Comparison of ENCODE assay signal across 11 cellular contexts in the genomic region with DNA sequence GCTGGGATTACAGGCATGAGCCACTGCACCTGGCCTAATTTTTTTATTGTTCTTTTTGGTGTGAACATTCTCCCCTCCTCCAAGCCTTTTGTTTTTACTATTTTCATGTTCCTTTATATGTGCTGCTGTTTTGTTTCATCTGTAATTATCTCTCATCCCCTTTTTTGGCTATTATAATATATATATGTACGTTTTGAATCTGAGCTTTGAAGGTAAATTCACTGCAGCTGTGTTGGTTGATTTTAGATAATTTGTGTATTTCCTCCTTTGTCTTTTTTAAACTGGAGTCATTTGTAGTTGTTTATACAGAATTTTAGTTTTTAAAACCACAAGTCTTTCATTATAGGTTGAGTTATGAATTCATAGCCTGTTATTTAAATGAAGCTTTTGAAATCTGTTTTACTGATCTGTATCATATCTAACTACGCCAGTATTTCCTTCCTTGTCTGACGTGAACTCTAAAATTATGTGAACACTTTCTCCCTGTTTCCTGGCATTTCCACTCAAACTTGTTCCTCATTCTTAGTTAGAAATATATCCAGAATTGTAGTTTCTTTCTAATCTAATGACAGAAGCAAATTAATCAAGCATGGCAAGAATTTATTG. TPM values are rescaled to one million over a fixed set of nuclear protein-coding genes. Genes with fewer than 3 reads are reported as not detected.
DNase-seq lines count a peak whose midpoint lies in the region; ATAC-seq and TF ChIP-seq lines count a peak whose summit lies in the region.
"Had no signal": no experiment of that assay in that cellular context is flagged by ENCODE, and none has a peak within 500 bp of the region (broad histone marks: within the 10 kb centered on the region; RNA-seq: fewer than 3 reads in every experiment).

No MANE protein-coding gene starts in this region.

- no peak for DNase-seq in CD4-positive, alpha-beta T cell
- DNase-seq in GF-D8 (lab: John Stamatoyannopoulos, UW) (peak; percentile 92), coronary artery (ENCODE audit: low spot score) (no peak)
- no peak for DNase-seq in activated naive CD4-positive, alpha-beta T cell treated with anti-CD3 and anti-CD28 coated beads, Interleukin-2, amount 50 U/mL, for 72 hours (ENCODE audit: low spot score in 2 of 2)
- DNase-seq in naive thymus-derived CD8-positive, alpha-beta T cell: peak in 2 of 10 donors; percentile 7
- DNase-seq: hippocampal formation, NCI-H1694 treated with DMSO at 0.1 percent for 48 hours, SHP77, testis had no signal

- peaks cover 2% of the 10 kb centered on the region for H3K9me3 Mint-ChIP-seq in CD4-positive, alpha-beta T cell
- H3K9me3 Mint-ChIP-seq in activated naive CD4-positive, alpha-beta T cell treated with anti-CD3 and anti-CD28 coated beads, Interleukin-2, amount 50 U/mL, for 72 hours: peaks cover 8 to 9% of the 10 kb centered on the region in 2 donors
- H3K9me3 Mint-ChIP-seq in naive thymus-derived CD8-positive, alpha-beta T cell: peaks cover 4 to 21% (median 11%) of the 10 kb centered on the region in 9 donors

- POLR2A ChIA-PET in CD4-positive, alpha-beta T cell (lab: Charles Lee): interaction anchor here (1.2 to 2.4 kb wide), 2 partner anchors 56 to 469 kb away, joined by 3 to 16 read pairs; a partner anchor contains a TSS
- POLR2A ChIA-PET in naive thymus-derived CD8-positive, alpha-beta T cell (lab: Charles Lee): interaction anchor here (1.0 to 1.1 kb wide), 2 partner anchors 56 to 174 kb away, joined by 4 to 5 read pairs; no protein-coding TSS in a partner anchor

- H3K4me3 ChIP-seq in coronary artery: no peak overlapping the region
- H3K4me3 ChIP-seq: testis had no signal

- H3K4me3 Mint-ChIP-seq in CD4-positive, alpha-beta T cell: peak overlapping the region; percentile 39
- peak overlapping the region; percentile 0 to 76 (median 63) for H3K4me3 Mint-ChIP-seq in naive thymus-derived CD8-positive, alpha-beta T cell

- H3K27me3 Mint-ChIP-seq in CD4-positive, alpha-beta T cell: no peaks in the 10 kb centered on the region
- no peaks in the 10 kb centered on the region for H3K27me3 Mint-ChIP-seq in naive thymus-derived CD8-positive, alpha-beta T cell

- peak overlapping the region; percentile 77 for H3K27ac Mint-ChIP-seq in CD4-positive, alpha-beta T cell
- peak overlapping the region; percentile 13 to 75 for H3K27ac Mint-ChIP-seq in activated naive CD4-positive, alpha-beta T cell treated with anti-CD3 and anti-CD28 coated beads, Interleukin-2, amount 50 U/mL, for 72 hours
- peak overlapping the region; percentile 2 to 85 (median 62) for H3K27ac Mint-ChIP-seq in naive thymus-derived CD8-positive, alpha-beta T cell

- no peak overlapping the region for H3K27ac ChIP-seq in CD4-positive, alpha-beta T cell (ENCODE audit: low read depth, low read length)
- H3K27ac ChIP-seq in coronary artery: peak overlapping the region in 1 of 2 donors; percentile 39

- CTCF ChIA-PET in CD4-positive, alpha-beta T cell (lab: Charles Lee): no interaction called here

- intact Hi-C loops in CD4-positive, alpha-beta T cell (cut with DNase I, micrococcal nuclease): loop anchor here in 1 of 2 experiments (5.0 kb wide), 2 partner anchors 36 to 56 kb away; a partner anchor contains a TSS

- ATAC-seq in CD4-positive, alpha-beta T cell (ENCODE audit: poor library complexity): peak; percentile 71
- peak in 1 of 2 donors; percentile 34 for ATAC-seq in activated naive CD4-positive, alpha-beta T cell treated with anti-CD3 and anti-CD28 coated beads, Interleukin-2, amount 50 U/mL, for 72 hours
- ATAC-seq in naive thymus-derived CD8-positive, alpha-beta T cell: peak in 1 of 2 donors; percentile 67
- ATAC-seq in GM21576 (IDR thresholded peaks at IDR 0.05; ENCODE audit: unreplicated experiment) (no peak), GM19328 (IDR thresholded peaks at IDR 0.05; ENCODE audit: unreplicated experiment) (no peak)

- no peak for TF ChIP-seq CTCF in CD4-positive, alpha-beta T cell (IDR thresholded peaks at IDR 0.05)
- TF ChIP-seq CTCF in coronary artery (IDR thresholded peaks at IDR 0.05): no peak

- no peaks in the 10 kb centered on the region for H3K27me3 ChIP-seq in CD4-positive, alpha-beta T cell (ENCODE audit: control insufficient read depth, insufficient read depth, low read length)
- H3K27me3 ChIP-seq: testis had no signal

- peaks cover 80% of the 10 kb centered on the region for H3K4me1 Mint-ChIP-seq in CD4-positive, alpha-beta T cell (ENCODE audit: low read depth)
- peaks cover 27 to 67% (median 67%) of the 10 kb centered on the region in 4 donors for H3K4me1 Mint-ChIP-seq in naive thymus-derived CD8-positive, alpha-beta T cell

- H3K36me3 Mint-ChIP-seq in CD4-positive, alpha-beta T cell (ENCODE audit: low read depth): peaks cover 79% of the 10 kb centered on the region
- H3K36me3 Mint-ChIP-seq in activated naive CD4-positive, alpha-beta T cell treated with anti-CD3 and anti-CD28 coated beads, Interleukin-2, amount 50 U/mL, for 72 hours: peaks cover 17 to 35% of the 10 kb centered on the region in 2 donors
- H3K36me3 Mint-ChIP-seq in naive thymus-derived CD8-positive, alpha-beta T cell: peaks cover 18 to 56% (median 45%) of the 10 kb centered on the region in 3 donors

- peaks cover 8% of the 10 kb centered on the region for H3K9me3 ChIP-seq in CD4-positive, alpha-beta T cell (ENCODE audit: control insufficient read depth, low read length)
- H3K9me3 ChIP-seq: testis had no signal

RNA-seq across cellular contexts. Expression of a gene that starts 54.9 kb away (rescaled TPM):
- total RNA-seq in CD4-positive, alpha-beta T cell: 10 to 100 TPM; 79.8 to 86.0 TPM
- total RNA-seq in activated naive CD4-positive, alpha-beta T cell treated with anti-CD3 and anti-CD28 coated beads, Interleukin-2, amount 50 U/mL, for 72 hours: 10 to 100 TPM; 36.6 to 54.3 TPM
- total RNA-seq in naive thymus-derived CD8-positive, alpha-beta T cell: 10 to 100 TPM; 83.3 to 90.0 TPM
- polyA plus RNA-seq in naive thymus-derived CD8-positive, alpha-beta T cell: 10 to 100 TPM; 29.4 to 37.7 (median 30.4) TPM

RNA-seq across cellular contexts. Expression of a gene that starts 55.0 kb away (rescaled TPM):
- under 1 TPM; 0.33 to 0.36 TPM for total RNA-seq in CD4-positive, alpha-beta T cell
- under 1 TPM; 0.16 to 0.50 TPM for total RNA-seq in activated naive CD4-positive, alpha-beta T cell treated with anti-CD3 and anti-CD28 coated beads, Interleukin-2, amount 50 U/mL, for 72 hours
- total RNA-seq in naive thymus-derived CD8-positive, alpha-beta T cell: 1 to 10 TPM; 1.4 to 1.7 TPM
- polyA plus RNA-seq in naive thymus-derived CD8-positive, alpha-beta T cell: under 1 TPM; 0.08 to 0.47 (median 0.19) TPM
